13 cellular contexts compared by ENCODE assay signal in the genomic region with DNA sequence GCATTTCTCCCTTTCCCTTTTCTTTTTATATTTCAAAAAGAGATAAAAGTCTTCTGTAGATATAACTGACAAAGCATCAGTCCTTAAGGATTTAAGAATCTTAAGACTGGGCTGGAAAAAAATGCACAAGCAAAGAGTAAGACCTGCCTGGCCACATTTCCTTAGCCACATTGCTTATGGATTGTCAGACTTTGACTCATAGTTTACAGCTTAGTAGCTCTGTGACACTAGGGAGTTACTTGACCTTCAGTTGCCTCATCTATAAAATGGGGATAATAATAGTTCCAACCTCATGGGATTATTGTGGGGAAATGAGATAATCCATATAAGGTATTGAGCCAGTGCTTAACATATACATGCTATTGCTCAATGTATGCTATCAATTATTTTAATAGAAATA.
DNase-seq lines count a peak whose midpoint lies in the region; ATAC-seq, FAIRE-seq and TF ChIP-seq lines count a peak whose summit lies in the region.
"Had no signal": no experiment of that assay in that cellular context is flagged by ENCODE, and none has a peak within 500 bp of the region (broad histone marks: within the 10 kb centered on the region; RNA-seq: fewer than 3 reads in every experiment).

No MANE protein-coding gene starts in this region.

- no peaks in the 10 kb centered on the region for H3K27me3 ChIP-seq in GM23248 (replicated peaks; ENCODE audit: insufficient read depth)
- no peaks in the 10 kb centered on the region for H3K27me3 ChIP-seq in fibroblast of lung (ENCODE audit: control insufficient read depth, insufficient read depth, low read length)

- ATAC-seq in GM19351 (IDR thresholded peaks at IDR 0.05; ENCODE audit: unreplicated experiment), result no peak
- ATAC-seq: HepG2, Panc1, sciatic nerve had no signal

- no peak for TF ChIP-seq CTCF in fibroblast of lung (conservative IDR thresholded peaks at IDR 0.05 in 1 of 2, IDR thresholded peaks at IDR 0.05 in 1 of 2; ENCODE audit: low read depth in 1 of 2, low read length in 2 of 2)

- peak; percentile 83 for FAIRE-seq in RCC 7860 (lab: Jason Lieb, UNC)
- FAIRE-seq: HepG2 had no signal

- H3K27ac ChIP-seq in GM23248, result peak overlapping the region; percentile 68
- no peak overlapping the region for H3K27ac ChIP-seq in fibroblast of lung (ENCODE audit: insufficient read depth, low read length)

- H3K36me3 ChIP-seq in GM23248 (ENCODE audit: low read depth) (no peaks in the 10 kb centered on the region), fibroblast of lung (ENCODE audit: control insufficient read depth, insufficient read depth, low read length) (no peaks in the 10 kb centered on the region)

- H3F3A ChIP-seq in GM23248 (ENCODE audit: insufficient read depth), result peaks cover 56% of the 10 kb centered on the region

- H2AFZ ChIP-seq in GM23248, result no peak overlapping the region
- no peak overlapping the region for H2AFZ ChIP-seq in fibroblast of lung (ENCODE audit: low read length)

- DNase-seq in GM23248 (peak; percentile 75), RCC 7860 (ENCODE audit: low spot score) (peak; percentile 72), fibroblast of lung (ENCODE audit: low read depth in 2 of 2) (peak; percentile 64 to 94), skeletal muscle cell (ENCODE audit: low read depth) (peak; percentile 90), HUDEP-2 (lab: John Stamatoyannopoulos, UW; ENCODE audit: unreplicated experiment in 76 of 76) (no peak), AG08396 (ENCODE audit: low spot score) (no peak)
- DNase-seq: activated T-cell treated with anti-CD3 and anti-CD28 coated beads, Interleukin-2, amount 50 U/mL, for 24 hours; caudate nucleus; NCI-H2081 treated with DMSO at 0.1 percent for 48 hours had no signal

- H4K20me1 ChIP-seq in GM23248 (ENCODE audit: insufficient read depth), result no peaks in the 10 kb centered on the region
- H4K20me1 ChIP-seq in fibroblast of lung (ENCODE audit: control insufficient read depth, extremely low read depth, insufficient read depth, low read length), result no peaks in the 10 kb centered on the region

- H3K9ac ChIP-seq in GM23248, result peak overlapping the region; percentile 7; the same call in 1 of the 2 replicates
- no peak overlapping the region for H3K9ac ChIP-seq in fibroblast of lung (ENCODE audit: insufficient read depth, low read length)

- H3K9me2 ChIP-seq in GM23248 (ENCODE audit: insufficient read depth), result no peaks in the 10 kb centered on the region

- H3K4me2 ChIP-seq in GM23248 (ENCODE audit: unreplicated experiment), result peak overlapping the region; percentile 35
- no peak overlapping the region for H3K4me2 ChIP-seq in fibroblast of lung (ENCODE audit: extremely low read depth, insufficient read depth, low read length)

- no peaks in the 10 kb centered on the region for H3K9me3 ChIP-seq in GM23248 (ENCODE audit: low read depth)
- no peaks in the 10 kb centered on the region for H3K9me3 ChIP-seq in fibroblast of lung (ENCODE audit: control insufficient read depth, insufficient read depth, low read depth, low read length)

- H3K4me1 ChIP-seq in GM23248 (ENCODE audit: insufficient read depth) (peaks cover 56% of the 10 kb centered on the region), fibroblast of lung (ENCODE audit: control insufficient read depth, extremely low read depth, insufficient read depth, low read length) (peaks cover 13% of the 10 kb centered on the region)

- in situ Hi-C loops in GM23248 (cut with MboI), result no loop called here

- H3K79me2 ChIP-seq in GM23248 (ENCODE audit: insufficient read depth) (no peaks in the 10 kb centered on the region), fibroblast of lung (ENCODE audit: control insufficient read depth, insufficient read depth, low read length) (no peaks in the 10 kb centered on the region)

- H3K4me3 ChIP-seq in GM23248 (0 out of 2 replicates have a peak overlapping the region, but pooled peaks have one; percentile 1), fibroblast of lung (replicated peaks in 1 of 4; ENCODE audit: control extremely low read depth in 1 of 4, insufficient read depth in 1 of 4, low read depth in 3 of 4, low read length in 4 of 4) (no peak overlapping the region), skeletal muscle cell (ENCODE audit: low read depth, low read length) (no peak overlapping the region)

Comparison
In these comparisons a context has a peak if more than half of its experiments do, and no peak if none do; other contexts are left out.
1. DNase-seq: peak in GM23248 (single experiment), RCC 7860 (single experiment), fibroblast of lung (2 of 2) and skeletal muscle cell (single experiment); none in HUDEP-2 (0 of 76) and AG08396 (single experiment).